1 cellular context compared by ENCODE assay signal in the genomic region with DNA sequence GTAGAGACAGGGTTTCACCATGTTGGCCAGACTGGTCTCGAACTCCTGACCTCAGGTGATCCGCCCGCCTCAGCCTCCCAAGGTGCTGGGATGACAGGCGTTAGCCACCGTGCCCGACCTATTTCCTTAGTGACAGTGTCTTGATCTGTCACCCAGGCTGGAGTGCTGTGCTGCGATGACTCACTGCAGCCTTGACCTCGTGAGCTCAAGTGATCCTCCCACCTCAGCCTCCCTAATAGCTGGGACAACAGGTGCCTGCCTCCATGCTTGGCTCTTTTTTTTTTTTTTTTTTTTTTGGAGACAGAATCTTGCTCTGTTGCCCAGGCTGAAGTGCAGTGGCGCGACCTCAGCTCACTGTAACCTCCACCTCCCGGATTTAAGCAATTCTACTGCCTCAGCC.
TF ChIP-seq lines count a peak whose summit lies in the region.
"Not testable (repeated sequence)": the region's sequence is repeated elsewhere in the genome, so short reads cannot be mapped to it uniquely, and the experiment has no call there.

No MANE protein-coding gene starts in this region.

TF ChIP-seq in A549, 52 proteins besides CTCF, POLR2A, EP300 and RAD21:
- not testable (repeated sequence) for TF ChIP-seq FOSL2 (IDR thresholded peaks at IDR 0.05)
- TF ChIP-seq FOSL2 (CRISPR knock-in tag; IDR thresholded peaks at IDR 0.05): 0 out of 2 replicates have a peak, but pooled peaks have one; percentile 5
